In genomic region chr5:95925939-95926338, GRCh38 we compare ENCODE assay signal across 9 cellular contexts.
DNase-seq lines count a peak whose midpoint lies in the region; ATAC-seq and TF ChIP-seq lines count a peak whose summit lies in the region.
"Had no signal": no experiment of that assay in that cellular context is flagged by ENCODE, and none has a peak within 500 bp of the region (broad histone marks: within the 10 kb centered on the region; RNA-seq: fewer than 3 reads in every experiment).

No MANE protein-coding gene starts in this region.

- H3K27me3 ChIP-seq in DND-41 (ENCODE audit: insufficient read depth, low read length, poor library complexity): no peaks in the 10 kb centered on the region

- H3K79me2 ChIP-seq in DND-41 (ENCODE audit: insufficient read depth, low read length): no peaks in the 10 kb centered on the region

- no peak overlapping the region for H3K4me2 ChIP-seq in DND-41 (ENCODE audit: insufficient read depth, low read length)

- TF ChIP-seq CTCF in DND-41 (IDR thresholded peaks at IDR 0.05; ENCODE audit: borderline replicate concordance, extremely low read depth, low read length, poor library complexity, severe bottlenecking): no peak

- ATAC-seq in DND-41 (ENCODE audit: insufficient read depth, low read depth): no peak
- peak; percentile 48 for ATAC-seq in HG02759 (IDR thresholded peaks at IDR 0.05; ENCODE audit: unreplicated experiment)
- ATAC-seq in HG03558 (IDR thresholded peaks at IDR 0.05; ENCODE audit: extremely low read depth, unreplicated experiment): peak; percentile 38

- H3K4me1 ChIP-seq in DND-41 (ENCODE audit: insufficient read depth, low read length): peaks cover 74% of the 10 kb centered on the region

- no peaks in the 10 kb centered on the region for H4K20me1 ChIP-seq in DND-41 (ENCODE audit: insufficient read depth, low read length)

- H2AFZ ChIP-seq in DND-41 (ENCODE audit: low read depth, low read length): no peak overlapping the region

- H3K36me3 ChIP-seq in DND-41 (ENCODE audit: insufficient read depth, low read length): no peaks in the 10 kb centered on the region

- H3K4me3 ChIP-seq in DND-41 (ENCODE audit: low read depth in 1 of 2, low read length in 2 of 2): no peak overlapping the region

- no peak overlapping the region; the same call in 1 of the 2 replicates for H3K9ac ChIP-seq in DND-41 (ENCODE audit: low read depth, low read length)

- no peak for DNase-seq in DND-41
- DNase-seq in GM19238 (ENCODE audit: insufficient read length, low spot score): peak; percentile 5
- DNase-seq in AG08396 (ENCODE audit: low spot score): no peak
- no peak for DNase-seq in cerebellar nuclear complex (lab: John Stamatoyannopoulos, UW)
- DNase-seq in activated CD4-positive, CD25-positive, alpha-beta regulatory T cell (lab: John Stamatoyannopoulos, UW): no peak
- DNase-seq in stimulated activated naive CD4-positive, alpha-beta T cell treated with Interleukin-2 at 50 U/mL for 16 hours (lab: John Stamatoyannopoulos, UW): no peak
- DNase-seq: AML-193 had no signal

- H3K9me3 ChIP-seq in DND-41 (ENCODE audit: insufficient read depth, low read length, severe bottlenecking): no peaks in the 10 kb centered on the region

- H3K27ac ChIP-seq in DND-41 (ENCODE audit: low read length): peak overlapping the region; percentile 70; the same call in 1 of the 2 replicates
